ENCODE assay signal across 16 cellular contexts in the genomic region with DNA sequence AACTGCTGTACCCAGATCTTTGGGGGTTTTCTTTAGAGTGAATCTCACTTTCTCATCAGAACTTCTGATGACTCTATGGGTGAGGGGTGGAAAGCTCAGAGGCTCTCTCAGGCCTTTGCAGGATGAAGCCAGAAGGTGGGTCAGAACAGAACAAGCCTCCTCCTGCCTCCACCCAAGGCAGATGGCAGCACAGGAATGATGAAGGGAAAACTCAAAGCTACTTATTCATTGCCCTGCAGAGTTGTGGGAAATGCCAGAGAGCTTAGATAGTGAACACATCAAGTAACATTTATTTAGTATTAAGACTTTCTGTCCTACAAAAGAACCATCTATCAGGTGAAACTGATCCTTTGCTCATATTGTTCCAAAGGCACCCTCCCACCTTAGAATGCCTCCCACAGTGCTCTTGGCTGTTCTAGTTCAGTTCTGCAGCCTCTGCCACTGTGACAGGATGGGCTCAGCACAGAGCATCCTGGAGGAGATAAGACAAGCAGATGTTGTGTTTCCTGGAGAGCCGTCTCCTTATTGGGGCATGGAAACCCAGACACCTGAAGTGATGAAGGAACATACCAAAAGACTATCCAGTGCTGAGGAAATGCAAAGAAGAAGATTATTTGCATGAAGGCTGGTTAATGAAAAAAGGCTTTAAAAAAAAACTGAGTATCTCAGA.
A peak's percentile ranks its signal among the peaks of the same experiment; 100 is the strongest.
DNase-seq lines count a peak whose midpoint lies in the region; ATAC-seq and TF ChIP-seq lines count a peak whose summit lies in the region.
"Had no signal": no experiment of that assay in that cellular context is flagged by ENCODE, and none has a peak within 500 bp of the region (broad histone marks: within the 10 kb centered on the region; RNA-seq: fewer than 3 reads in every experiment).

No MANE protein-coding gene starts in this region.

- H2AFZ ChIP-seq in GM23248 (no peak overlapping the region), IMR-90 (replicated peaks; ENCODE audit: low read length, poor library complexity) (no peak overlapping the region)

- in situ Hi-C loops in GM23248 (cut with MboI) (no loop called here), IMR-90 (cut with MboI; ENCODE audit: low sequenced_read_pairs) (no loop called here)

- no peak overlapping the region for H3K4me2 ChIP-seq in GM23248 (ENCODE audit: unreplicated experiment)
- H3K4me2 ChIP-seq in IMR-90 (ENCODE audit: low read depth, low read length), result no peak overlapping the region
- H3K4me2 ChIP-seq: A549 had no signal

- H3K14ac ChIP-seq in IMR-90 (replicated peaks; ENCODE audit: low read depth, low read length), result peak overlapping the region; percentile 6; the same call in 1 of the 2 replicates

- no peak overlapping the region for H3K4me3 ChIP-seq in GM23248
- H3K4me3 ChIP-seq in IMR-90 (ENCODE audit: insufficient read depth, low read depth, low read length), result no peak overlapping the region
- H3K4me3 ChIP-seq in prostate gland, result no peak overlapping the region
- H3K4me3 ChIP-seq: A549, K562 had no signal

- POLR2A ChIA-PET in IMR-90 (lab: Charles Lee; ENCODE audit: unreplicated experiment), result no interaction called here

- no peaks in the 10 kb centered on the region for H3K4me1 ChIP-seq in GM23248 (ENCODE audit: insufficient read depth)
- H3K4me1 ChIP-seq in IMR-90 (ENCODE audit: control insufficient read depth, insufficient read depth, low read length), result peaks cover 3% of the 10 kb centered on the region
- no peaks in the 10 kb centered on the region for H3K4me1 ChIP-seq in prostate gland (replicated peaks)
- H3K4me1 ChIP-seq: A549 had no signal

- 0 out of 2 replicates have a peak, but pooled peaks cover 3% of the 10 kb centered on the region for H3K9me2 ChIP-seq in GM23248 (ENCODE audit: insufficient read depth)

- no peak overlapping the region for H3K18ac ChIP-seq in IMR-90 (ENCODE audit: low read depth, low read length)

- dilution Hi-C loops in IMR-90 (cut with HindIII; ENCODE audit: low sequenced_read_pairs, unreplicated experiment), result no loop called here

- H3K79me2 ChIP-seq in GM23248 (ENCODE audit: insufficient read depth), result no peaks in the 10 kb centered on the region

- no peak overlapping the region for H2BK20ac ChIP-seq in IMR-90 (ENCODE audit: low read depth, low read length)

- H4K8ac ChIP-seq in IMR-90 (ENCODE audit: low read depth in 2 of 2, low read length in 2 of 2), result no peak overlapping the region

- no peak overlapping the region for H3K4ac ChIP-seq in IMR-90 (ENCODE audit: low read depth, low read length)

- no peaks in the 10 kb centered on the region for H3K9me1 ChIP-seq in IMR-90 (ENCODE audit: insufficient read depth, low read length)

- no peak overlapping the region for H2AK5ac ChIP-seq in IMR-90 (ENCODE audit: low read depth, low read length)

- no peak overlapping the region for H2AK9ac ChIP-seq in IMR-90 (replicated peaks; ENCODE audit: low read depth, low read length, poor library complexity)

- no peak overlapping the region for H4K5ac ChIP-seq in IMR-90 (ENCODE audit: low read depth, low read length)

- H3K79me1 ChIP-seq in IMR-90 (ENCODE audit: low read depth in 1 of 2, low read length in 2 of 2), result peaks cover 0 to 11% of the 10 kb centered on the region in 2 experiments; a peak in 2 of 4 replicates

- intact Hi-C loops in IMR-90 (cut with micrococcal nuclease), result no loop called here
- intact Hi-C loops in prostate gland (cut with DNase I), result no loop called here

- no peak overlapping the region for H4K91ac ChIP-seq in IMR-90 (ENCODE audit: insufficient read depth, low read depth, low read length)

- H4K20me1 ChIP-seq in GM23248 (ENCODE audit: insufficient read depth) (no peaks in the 10 kb centered on the region), IMR-90 (ENCODE audit: insufficient read depth, low read length) (no peaks in the 10 kb centered on the region)

- ATAC-seq in IMR-90 (ENCODE audit: low read depth) (peak; percentile 70), GM21390 (IDR thresholded peaks at IDR 0.05; ENCODE audit: unreplicated experiment) (no peak)
- ATAC-seq: A549; CD8-positive, alpha-beta T cell; HCT116; K562 had no signal

- H2BK120ac ChIP-seq in IMR-90 (ENCODE audit: low read depth, low read length), result no peak overlapping the region

- no peak for TF ChIP-seq POLR2A in IMR-90 (IDR thresholded peaks at IDR 0.05; ENCODE audit: low read depth, low read length)
- no peak for TF ChIP-seq POLR2A in prostate gland (IDR thresholded peaks at IDR 0.05)

- H3K27ac ChIP-seq in GM23248 (no peak overlapping the region), IMR-90 (ENCODE audit: insufficient read depth, low read length) (no peak overlapping the region), prostate gland (no peak overlapping the region)
- H3K27ac ChIP-seq: A549 had no signal

- H3F3A ChIP-seq in GM23248 (ENCODE audit: insufficient read depth), result no peaks in the 10 kb centered on the region

- no peak for TF ChIP-seq RAD21 in IMR-90 (IDR thresholded peaks at IDR 0.05; ENCODE audit: low read length)

- TF ChIP-seq CTCF in IMR-90 (conservative IDR thresholded peaks at IDR 0.05; ENCODE audit: low read depth, low read length) (no peak), prostate gland (IDR thresholded peaks at IDR 0.05) (no peak)

- no peak overlapping the region for H2BK15ac ChIP-seq in IMR-90 (ENCODE audit: low read depth, low read length)

- WGBS in GM23248 (ENCODE audit: low coverage in 1 of 2, low lambda C conversion rate in 2 of 2, missing lambda C conversion rate in 2 of 2), 2 experiments, result 100% methylated on average over 1 of the region's 1 CpG
- 100% methylated on average over 1 of the region's 1 CpG; no CpG with 5 or more reads in 1 of the 2 experiments for WGBS in IMR-90 (ENCODE audit: extremely low coverage in 2 of 2, insufficient read length in 1 of 2), 2 experiments
- 83% methylated on average over 1 of the region's 1 CpG for WGBS in prostate gland

- no TSS peak for BruUV-seq in IMR-90 (replicated peaks; lab: Mats Ljungman, UMichigan)

- H2BK5ac ChIP-seq in IMR-90 (ENCODE audit: low read depth, low read length, poor library complexity, severe bottlenecking), result no peak overlapping the region

- H3K36me3 ChIP-seq in GM23248 (ENCODE audit: low read depth) (no peaks in the 10 kb centered on the region), IMR-90 (ENCODE audit: control insufficient read depth, insufficient read depth, low read length) (no peaks in the 10 kb centered on the region), prostate gland (no peaks in the 10 kb centered on the region)

- no peak overlapping the region for H3K23ac ChIP-seq in IMR-90 (ENCODE audit: low read depth, low read length)

- H3K9me3 ChIP-seq in GM23248 (ENCODE audit: low read depth) (no peaks in the 10 kb centered on the region), IMR-90 (ENCODE audit: control insufficient read depth, insufficient read depth, low read length) (no peaks in the 10 kb centered on the region), prostate gland (no peaks in the 10 kb centered on the region)
- H3K9me3 ChIP-seq: A549 had no signal

- H3K56ac ChIP-seq in IMR-90 (ENCODE audit: extremely low read depth, insufficient read depth, low read length), result no peak overlapping the region

- H3K9ac ChIP-seq in GM23248 (no peak overlapping the region), IMR-90 (ENCODE audit: low read depth, low read length) (no peak overlapping the region)

- H3K27me3 ChIP-seq in GM23248 (replicated peaks; ENCODE audit: insufficient read depth) (no peaks in the 10 kb centered on the region), IMR-90 (ENCODE audit: control insufficient read depth, insufficient read depth, low read length) (no peaks in the 10 kb centered on the region), prostate gland (replicated peaks; ENCODE audit: insufficient read depth) (no peaks in the 10 kb centered on the region)

- DNase-seq in GM23248, result peak; percentile 42
- DNase-seq in IMR-90, result peak; percentile 34
- DNase-seq in iris pigment epithelial cell (ENCODE audit: low read depth), result peak; percentile 42
- DNase-seq in prostate gland (ENCODE audit: low spot score), result no peak
- DNase-seq in H4 (ENCODE audit: low spot score), result no peak
- no peak for DNase-seq in NCI-H524 treated with DMSO at 0.1 percent for 48 hours (lab: John Stamatoyannopoulos, UW)
- DNase-seq: CD8-positive, alpha-beta T cell; COR-L47; DMS153; DMS79 treated with DMSO at 0.1 percent for 48 hours; GDM1; Karpas-422 had no signal

- CTCF ChIA-PET in IMR-90 (lab: Yijun Ruan, JAX), result no interaction called here

TF ChIP-seq in IMR-90, 13 proteins besides CTCF, POLR2A, EP300 and RAD21 (continues in another document):
- TF ChIP-seq, protein P1, sequence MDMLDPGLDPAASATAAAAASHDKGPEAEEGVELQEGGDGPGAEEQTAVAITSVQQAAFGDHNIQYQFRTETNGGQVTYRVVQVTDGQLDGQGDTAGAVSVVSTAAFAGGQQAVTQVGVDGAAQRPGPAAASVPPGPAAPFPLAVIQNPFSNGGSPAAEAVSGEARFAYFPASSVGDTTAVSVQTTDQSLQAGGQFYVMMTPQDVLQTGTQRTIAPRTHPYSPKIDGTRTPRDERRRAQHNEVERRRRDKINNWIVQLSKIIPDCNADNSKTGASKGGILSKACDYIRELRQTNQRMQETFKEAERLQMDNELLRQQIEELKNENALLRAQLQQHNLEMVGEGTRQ (IDR thresholded peaks at IDR 0.05; ENCODE audit: low read depth, low read length), result no peak
- TF ChIP-seq MXI1 (IDR thresholded peaks at IDR 0.05; ENCODE audit: borderline replicate concordance, low read depth, low read length) (no peak), NFE2L2 (IDR thresholded peaks at IDR 0.05; ENCODE audit: low read depth, low read length) (no peak), FOS (IDR thresholded peaks at IDR 0.05; ENCODE audit: low read depth, low read length) (no peak), MAFK (IDR thresholded peaks at IDR 0.05; ENCODE audit: low read depth, low read length) (no peak), RFX5 (IDR thresholded peaks at IDR 0.05; ENCODE audit: low read depth, low read length) (no peak), BHLHE40 (IDR thresholded peaks at IDR 0.05; ENCODE audit: low read depth, low read length) (no peak), RCOR1 (IDR thresholded peaks at IDR 0.05; ENCODE audit: insufficient replicate concordance, low read length) (no peak), SMC3 (IDR thresholded peaks at IDR 0.05; ENCODE audit: low read depth, low read length) (no peak), CHD1 (IDR thresholded peaks at IDR 0.05; ENCODE audit: low read depth, low read length) (no peak), MAZ (IDR thresholded peaks at IDR 0.05; ENCODE audit: borderline replicate concordance, low read depth, low read length) (no peak)
- TF ChIP-seq, protein P2, sequence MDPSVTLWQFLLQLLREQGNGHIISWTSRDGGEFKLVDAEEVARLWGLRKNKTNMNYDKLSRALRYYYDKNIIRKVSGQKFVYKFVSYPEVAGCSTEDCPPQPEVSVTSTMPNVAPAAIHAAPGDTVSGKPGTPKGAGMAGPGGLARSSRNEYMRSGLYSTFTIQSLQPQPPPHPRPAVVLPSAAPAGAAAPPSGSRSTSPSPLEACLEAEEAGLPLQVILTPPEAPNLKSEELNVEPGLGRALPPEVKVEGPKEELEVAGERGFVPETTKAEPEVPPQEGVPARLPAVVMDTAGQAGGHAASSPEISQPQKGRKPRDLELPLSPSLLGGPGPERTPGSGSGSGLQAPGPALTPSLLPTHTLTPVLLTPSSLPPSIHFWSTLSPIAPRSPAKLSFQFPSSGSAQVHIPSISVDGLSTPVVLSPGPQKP (IDR thresholded peaks at IDR 0.05; ENCODE audit: borderline replicate concordance, low read depth, low read length), result no peak

Comparison
In these comparisons a context has a peak if more than half of its experiments do, and no peak if none do; other contexts are left out.
1. DNase-seq: peak in GM23248 (single experiment), IMR-90 (single experiment) and iris pigment epithelial cell (single experiment); none in prostate gland (single experiment), H4 (single experiment) and NCI-H524 treated with DMSO at 0.1 percent for 48 hours (single experiment).